In genomic region chr6:70846207-70846835, GRCh38 we compare ENCODE assay signal across 23 cellular contexts.
A peak's percentile ranks its signal among the peaks of the same experiment; 100 is the strongest.
DNase-seq lines count a peak whose midpoint lies in the region; ATAC-seq and TF ChIP-seq lines count a peak whose summit lies in the region.
"Had no signal": no experiment of that assay in that cellular context is flagged by ENCODE, and none has a peak within 500 bp of the region (broad histone marks: within the 10 kb centered on the region; RNA-seq: fewer than 3 reads in every experiment).

No MANE protein-coding gene starts in this region.

- H3K27ac Mint-ChIP-seq in naive B cell, result peak overlapping the region in 4 of 6 donors; percentile 19 to 84 (median 80)
- H3K27ac Mint-ChIP-seq: effector memory CD8-positive, alpha-beta T cell had no signal

- H3K9me3 Mint-ChIP-seq in naive B cell, result no peaks in the 10 kb centered on the region
- H3K9me3 Mint-ChIP-seq: effector memory CD8-positive, alpha-beta T cell; nephron progenitor cell had no signal

- TF ChIP-seq CTCF in WERI-Rb-1 (IDR thresholded peaks at IDR 0.05; ENCODE audit: low read depth, low read length), result no peak

- H3K9me3 ChIP-seq in WERI-Rb-1 (ENCODE audit: severe bottlenecking), result peaks cover 3% of the 10 kb centered on the region
- H3K9me3 ChIP-seq: A549, BE2C, left lung had no signal

- peaks cover 0 to 8% of the 10 kb centered on the region in 2 donors for H3K36me3 Mint-ChIP-seq in naive B cell

- peak overlapping the region in 1 of 8 donors; percentile 13 for H3K4me3 Mint-ChIP-seq in naive B cell
- H3K4me3 Mint-ChIP-seq: effector memory CD8-positive, alpha-beta T cell; nephron progenitor cell had no signal

- H3K27ac ChIP-seq in WERI-Rb-1, result peak overlapping the region; percentile 77
- H3K27ac ChIP-seq: A549, brain microvascular endothelial cell, left lung, RWPE1 had no signal

- peak; percentile 30 to 61 for DNase-seq in NCI-H524 (lab: John Stamatoyannopoulos, UW)
- DNase-seq in NCI-H524 treated with DMSO at 0.1 percent for 48 hours (lab: John Stamatoyannopoulos, UW), result no peak
- DNase-seq in NCI-H2081 (lab: John Stamatoyannopoulos, UW), result peak; percentile 30 to 79
- peak; percentile 29 for DNase-seq in WERI-Rb-1
- DNase-seq in naive B cell, result no peak
- no peak for DNase-seq in epidermal melanocyte (ENCODE audit: insufficient read length, low spot score)
- DNase-seq in OCI-M2 (lab: John Stamatoyannopoulos, UW; ENCODE audit: unreplicated experiment), result no peak
- DNase-seq in NCI-H446 treated with DMSO at 0.1 percent for 48 hours (lab: John Stamatoyannopoulos, UW), result no peak
- DNase-seq: activated CD4-positive, alpha-beta T cell treated with anti-CD3 and anti-CD28 coated beads, Interleukin-2, amount 50 U/mL, for 48 hours; activated CD4-positive, CD25-positive, alpha-beta regulatory T cell; activated effector memory CD4-positive, alpha-beta T cell treated with anti-CD3 and anti-CD28 coated beads, Interleukin-2, amount 50 U/mL, for 16 hours; BE2C; brain microvascular endothelial cell; effector memory CD8-positive, alpha-beta T cell; Kasumi-1; left lung; midbrain; nephron progenitor cell; posterior cingulate gyrus; stimulated activated CD4-positive, alpha-beta T cell treated with anti-CD3 and anti-CD28 coated beads, Interleukin-1b, Interleukin-23, amount 100 ng/mL, for 48 hours; T-helper 9 cell had no signal

- H3K4me3 ChIP-seq in WERI-Rb-1 (ENCODE audit: low read depth, low read length), result no peak overlapping the region
- H3K4me3 ChIP-seq: A549, left lung had no signal

- ATAC-seq in naive B cell (ENCODE audit: low read depth in 2 of 2), result no peak
- ATAC-seq: A549; effector memory CD8-positive, alpha-beta T cell; left lung had no signal

- H3K4me1 Mint-ChIP-seq in naive B cell, result peaks cover 20 to 26% (median 22%) of the 10 kb centered on the region in 3 donors
- H3K4me1 Mint-ChIP-seq: nephron progenitor cell had no signal

- H3K27me3 Mint-ChIP-seq in naive B cell, result no peaks in the 10 kb centered on the region
- H3K27me3 Mint-ChIP-seq: effector memory CD8-positive, alpha-beta T cell had no signal

- 0 out of 2 replicates have a peak, but pooled peaks cover 2% of the 10 kb centered on the region for H3K36me3 ChIP-seq in WERI-Rb-1
- H3K36me3 ChIP-seq: BE2C, brain microvascular endothelial cell had no signal

- no peaks in the 10 kb centered on the region for H3K27me3 ChIP-seq in WERI-Rb-1 (ENCODE audit: insufficient read depth, low read depth, severe bottlenecking)
- H3K27me3 ChIP-seq: BE2C, brain microvascular endothelial cell, left lung had no signal

Comparison
In these comparisons a context has a peak if more than half of its experiments do, and no peak if none do; other contexts are left out.
1. DNase-seq: peak in NCI-H524 (2 of 2), NCI-H2081 (2 of 2) and WERI-Rb-1 (single experiment); none in NCI-H524 treated with DMSO at 0.1 percent for 48 hours (single experiment), naive B cell (single experiment), epidermal melanocyte (single experiment), OCI-M2 (single experiment) and NCI-H446 treated with DMSO at 0.1 percent for 48 hours (single experiment).